ENCODE assay signal across 1 cellular context in genomic region chr10:131896403-131896802, GRCh38.
TF ChIP-seq lines count a peak whose summit lies in the region.

No MANE protein-coding gene starts in this region.

TF ChIP-seq in K562, 482 proteins besides CTCF, POLR2A, EP300 and RAD21 (continues in another document):
- no peak for TF ChIP-seq CHD1 (IDR thresholded peaks at IDR 0.05; ENCODE audit: low read length)
- no peak for TF ChIP-seq PCBP1 (IDR thresholded peaks at IDR 0.05; ENCODE audit: low read depth, low read length, poor library complexity, severe bottlenecking)
- no peak for TF ChIP-seq RFX1 (IDR thresholded peaks at IDR 0.05)
- no peak for TF ChIP-seq FOXJ2 (tag; IDR thresholded peaks at IDR 0.05)
- TF ChIP-seq ESRRB (CRISPR knock-in tag; IDR thresholded peaks at IDR 0.05; ENCODE audit: borderline replicate concordance), result no peak
- no peak for TF ChIP-seq PREB (CRISPR knock-in tag; IDR thresholded peaks at IDR 0.05)
- no peak for TF ChIP-seq ZNF274 (IDR thresholded peaks at IDR 0.05; ENCODE audit: borderline replicate concordance, low read depth, low read length)
- TF ChIP-seq ZNF384 (IDR thresholded peaks at IDR 0.05; ENCODE audit: low read depth, low read length), result no peak
- TF ChIP-seq ZNF77 (CRISPR knock-in tag; IDR thresholded peaks at IDR 0.05), result no peak
- TF ChIP-seq ZNF511 (CRISPR knock-in tag; IDR thresholded peaks at IDR 0.05), result no peak
- TF ChIP-seq RHOXF2B (CRISPR knock-in tag; conservative IDR thresholded peaks at IDR 0.05), result no peak
- TF ChIP-seq STAG1 (CRISPR knock-in tag; IDR thresholded peaks at IDR 0.05; ENCODE audit: borderline replicate concordance), result no peak
- no peak for TF ChIP-seq PHB2 (IDR thresholded peaks at IDR 0.05; ENCODE audit: low read depth)
- no peak for TF ChIP-seq SFPQ (IDR thresholded peaks at IDR 0.05; ENCODE audit: low read depth, low read length)
- no peak for TF ChIP-seq ETV1 (tag; conservative IDR thresholded peaks at IDR 0.05; ENCODE audit: low read depth)
- no peak for TF ChIP-seq TFAP4 (CRISPR knock-in tag; IDR thresholded peaks at IDR 0.05; ENCODE audit: borderline replicate concordance)
- TF ChIP-seq TAL1 (IDR thresholded peaks at IDR 0.05), result no peak
- no peak for TF ChIP-seq ZNF644 (tag; IDR thresholded peaks at IDR 0.05; ENCODE audit: low read depth)
- TF ChIP-seq DDX20 (tag; IDR thresholded peaks at IDR 0.05; ENCODE audit: low read depth), result no peak
- TF ChIP-seq RCOR1 (IDR thresholded peaks at IDR 0.05; ENCODE audit: borderline replicate concordance in 1 of 2, low read depth in 2 of 2, low read length in 2 of 2), result peak in 1 of 2 experiments; percentile 54; a peak in 1 of 4 replicates
- TF ChIP-seq RBM14 (IDR thresholded peaks at IDR 0.05; ENCODE audit: borderline replicate concordance, insufficient read depth, low read depth, low read length), result no peak
- TF ChIP-seq RNF2 (IDR thresholded peaks at IDR 0.05), result peak; percentile 48; the same call in 1 of the 2 replicates
- TF ChIP-seq ZNF165 (CRISPR knock-in tag; IDR thresholded peaks at IDR 0.05; ENCODE audit: borderline replicate concordance), result no peak
- TF ChIP-seq SIN3B (IDR thresholded peaks at IDR 0.05; ENCODE audit: low read depth), result no peak
- no peak for TF ChIP-seq PTRF (tag; IDR thresholded peaks at IDR 0.05)
- no peak for TF ChIP-seq C11orf30 (IDR thresholded peaks at IDR 0.05; ENCODE audit: low read depth)
- no peak for TF ChIP-seq HSF4 (CRISPR knock-in tag; IDR thresholded peaks at IDR 0.05; ENCODE audit: borderline replicate concordance)
- TF ChIP-seq ZNF592 (IDR thresholded peaks at IDR 0.05), result peak; percentile 78
- TF ChIP-seq ZBTB9 (CRISPR knock-in tag; IDR thresholded peaks at IDR 0.05), result peak; percentile 93
- no peak for TF ChIP-seq ZBTB26 (CRISPR knock-in tag; IDR thresholded peaks at IDR 0.05)
- TF ChIP-seq SNAPC5 (CRISPR knock-in tag; IDR thresholded peaks at IDR 0.05), result no peak
- 0 out of 2 replicates have a peak, but pooled peaks have one; percentile 16 for TF ChIP-seq SOX6 (IDR thresholded peaks at IDR 0.05)
- TF ChIP-seq ZNF695 (CRISPR knock-in tag; IDR thresholded peaks at IDR 0.05), result no peak
- TF ChIP-seq UBTF (IDR thresholded peaks at IDR 0.05; ENCODE audit: borderline replicate concordance in 1 of 2, low read depth in 2 of 2, low read length in 2 of 2), result no peak
- TF ChIP-seq TEAD4 (IDR thresholded peaks at IDR 0.05; ENCODE audit: low read length), result 0 out of 2 replicates have a peak, but pooled peaks have one; percentile 27
- no peak for TF ChIP-seq TEAD4 (CRISPR knock-in tag; IDR thresholded peaks at IDR 0.05; ENCODE audit: borderline replicate concordance)
- no peak for TF ChIP-seq JUNB (CRISPR knock-in tag; conservative IDR thresholded peaks at IDR 0.05)
- no peak for TF ChIP-seq NR4A1 (CRISPR knock-in tag; IDR thresholded peaks at IDR 0.05)
- TF ChIP-seq NR4A1 (tag; IDR thresholded peaks at IDR 0.05), result no peak
- TF ChIP-seq ELK3 (CRISPR knock-in tag; IDR thresholded peaks at IDR 0.05), result no peak
- no peak for TF ChIP-seq RBM39 (optimal IDR thresholded peaks at IDR 0.05; ENCODE audit: low read depth, low read length)
- TF ChIP-seq ZNF830 (CRISPR knock-in tag; IDR thresholded peaks at IDR 0.05), result no peak
- no peak for TF ChIP-seq WHSC1 (IDR thresholded peaks at IDR 0.05; ENCODE audit: low read length)
- TF ChIP-seq CEBPB (tag; IDR thresholded peaks at IDR 0.05), result peak; percentile 45; the same call in 1 of the 2 replicates
- no peak for TF ChIP-seq JUND (IDR thresholded peaks at IDR 0.05; ENCODE audit: borderline replicate concordance, low read depth, low read length)
- TF ChIP-seq JUND (tag; IDR thresholded peaks at IDR 0.05; ENCODE audit: borderline replicate concordance, low read depth, low read length), result 0 out of 3 replicates have a peak, but pooled peaks have one; percentile 24
- TF ChIP-seq SPI1 (IDR thresholded peaks at IDR 0.05; ENCODE audit: borderline replicate concordance, low read depth, low read length), result no peak
- 0 out of 4 replicates have a peak, but pooled peaks of 1 of the 2 experiments have one; percentile 33 for TF ChIP-seq MNT (conservative IDR thresholded peaks at IDR 0.05)
- peak; percentile 29 for TF ChIP-seq EP400 (IDR thresholded peaks at IDR 0.05)
